8 cellular contexts compared by ENCODE assay signal in genomic region chr11:95923441-95923729, GRCh38. TPM values are rescaled to one million over a fixed set of nuclear protein-coding genes. Genes with fewer than 3 reads are reported as not detected.
DNase-seq lines count a peak whose midpoint lies in the region; ATAC-seq and TF ChIP-seq lines count a peak whose summit lies in the region.

No MANE protein-coding gene starts in this region.

- H3K4me1 ChIP-seq in cardiac muscle cell (ENCODE audit: low read depth) = peaks cover 6% of the 10 kb centered on the region
- H3K4me1 ChIP-seq in left lung = peaks cover 4 to 20% of the 10 kb centered on the region in 2 donors
- peaks cover 0 to 57% (median 5%) of the 10 kb centered on the region in 4 donors for H3K4me1 ChIP-seq in tibial nerve

- peak overlapping the region; percentile 91 for H3K4me3 Mint-ChIP-seq in activated naive CD8-positive, alpha-beta T cell treated with anti-CD3 and anti-CD28 coated beads, Interleukin-2, amount 10 ng/mL, durations not matched to agents 7 days and 5 days

- H3K27me3 ChIP-seq in cardiac muscle cell = no peaks in the 10 kb centered on the region
- no peaks in the 10 kb centered on the region for H3K27me3 ChIP-seq in left lung
- H3K27me3 ChIP-seq in tibial nerve = no peaks in the 10 kb centered on the region

- no peaks in the 10 kb centered on the region for H3K36me3 ChIP-seq in cardiac muscle cell
- H3K36me3 ChIP-seq in left lung = no peaks in the 10 kb centered on the region
- H3K36me3 ChIP-seq in tibial nerve = no peaks in the 10 kb centered on the region

- H3K27ac ChIP-seq in cardiac muscle cell (peak overlapping the region; percentile 80), left lung (peak overlapping the region; percentile 92 to 95), tibial nerve (peak overlapping the region; percentile 89 to 98 (median 94))

- WGBS in tibial nerve, 2 donors = 0% methylated on average over 7 of the region's 7 CpGs

- H3K4me3 ChIP-seq in cardiac muscle cell = peak overlapping the region; percentile 84
- peak overlapping the region; percentile 71 to 89 for H3K4me3 ChIP-seq in left lung
- H3K4me3 ChIP-seq in tibial nerve = peak overlapping the region; percentile 65 to 94 (median 72)

- peak in 1 of 2 donors; percentile 21 for DNase-seq in cardiac muscle cell (ENCODE audit: low read depth in 1 of 2, low spot score in 1 of 2)
- no peak for DNase-seq in Right ventricle myocardium superior
- no peak for DNase-seq in activated naive CD8-positive, alpha-beta T cell treated with anti-CD3 and anti-CD28 coated beads, Interleukin-2, amount 10 ng/mL, durations not matched to agents 7 days and 5 days
- no peak for DNase-seq in left lung
- DNase-seq in tibial nerve (ENCODE audit: low spot score in 2 of 2) = no peak
- DNase-seq in pons (ENCODE audit: low spot score) = no peak
- no peak for DNase-seq in hippocampal formation (lab: John Stamatoyannopoulos, UW)
- no peak for DNase-seq in GM10248 (ENCODE audit: extremely low spot score)

- POLR2A ChIA-PET in activated naive CD8-positive, alpha-beta T cell treated with anti-CD3 and anti-CD28 coated beads, Interleukin-2, amount 10 ng/mL, durations not matched to agents 7 days and 5 days (lab: Charles Lee) = no interaction called here
- POLR2A ChIA-PET in GM10248 (lab: Yijun Ruan, JAX) = interaction anchor here (0.6 kb wide), 1 partner anchor 692 kb away, joined by 3 read pairs; the partner anchor contains the start of gene SESN3

- CTCF ChIA-PET in GM10248 (lab: Yijun Ruan, JAX) = interaction anchor here (0.8 kb wide), 1 partner anchor 88 kb away, joined by 4 read pairs; no protein-coding TSS in a partner anchor

- no peak for TF ChIP-seq CTCF in cardiac muscle cell (IDR thresholded peaks at IDR 0.05; ENCODE audit: low read depth, low read length)
- TF ChIP-seq CTCF in left lung (IDR thresholded peaks at IDR 0.05) = no peak
- TF ChIP-seq CTCF in tibial nerve (IDR thresholded peaks at IDR 0.05) = no peak
- no peak for TF ChIP-seq CTCF in GM10248 (IDR thresholded peaks at IDR 0.05; ENCODE audit: control extremely low read depth, extremely low read depth, low read depth, missing control alignments)

- peaks cover 6% of the 10 kb centered on the region for H3K27me3 Mint-ChIP-seq in activated naive CD8-positive, alpha-beta T cell treated with anti-CD3 and anti-CD28 coated beads, Interleukin-2, amount 10 ng/mL, durations not matched to agents 7 days and 5 days

- peaks cover under 1% of the 10 kb centered on the region for H3K9me3 Mint-ChIP-seq in activated naive CD8-positive, alpha-beta T cell treated with anti-CD3 and anti-CD28 coated beads, Interleukin-2, amount 10 ng/mL, durations not matched to agents 7 days and 5 days

- H3K27ac Mint-ChIP-seq in activated naive CD8-positive, alpha-beta T cell treated with anti-CD3 and anti-CD28 coated beads, Interleukin-2, amount 10 ng/mL, durations not matched to agents 7 days and 5 days = peak overlapping the region; percentile 90

- ATAC-seq in Right ventricle myocardium superior (ENCODE audit: poor library complexity) = no peak
- no peak for ATAC-seq in activated naive CD8-positive, alpha-beta T cell treated with anti-CD3 and anti-CD28 coated beads, Interleukin-2, amount 10 ng/mL, durations not matched to agents 7 days and 5 days (ENCODE audit: low read depth)
- no peak for ATAC-seq in left lung

- peaks cover 23% of the 10 kb centered on the region for H3K4me1 Mint-ChIP-seq in activated naive CD8-positive, alpha-beta T cell treated with anti-CD3 and anti-CD28 coated beads, Interleukin-2, amount 10 ng/mL, durations not matched to agents 7 days and 5 days

- TF ChIP-seq POLR2A in tibial nerve (IDR thresholded peaks at IDR 0.05) = no peak

- intact Hi-C loops in Right ventricle myocardium superior (cut with DNase I) = no loop called here
- intact Hi-C loops in left lung (cut with DNase I) = no loop called here

- no peak for TF ChIP-seq EP300 in tibial nerve (IDR thresholded peaks at IDR 0.05)

- peaks cover 6% of the 10 kb centered on the region for H3K36me3 Mint-ChIP-seq in activated naive CD8-positive, alpha-beta T cell treated with anti-CD3 and anti-CD28 coated beads, Interleukin-2, amount 10 ng/mL, durations not matched to agents 7 days and 5 days

- H3K9me3 ChIP-seq in cardiac muscle cell (ENCODE audit: low read depth) (no peaks in the 10 kb centered on the region), left lung (no peaks in the 10 kb centered on the region), tibial nerve (no peaks in the 10 kb centered on the region)

RNA-seq across cellular contexts. Expression of gene MTMR2, which starts 0.5 kb away (rescaled TPM):
- total RNA-seq in cardiac muscle cell (14.9 and 15.0 TPM in 2 replicates), Right ventricle myocardium superior (16.2 TPM), left lung (10 to 100 TPM; 33.3 to 35.7 TPM), tibial nerve (10 to 100 TPM; 22.5 to 33.2 (median 27.5) TPM)
- 28.0 and 48.5 TPM in 2 replicates for polyA plus RNA-seq in cardiac muscle cell
- total RNA-seq in activated naive CD8-positive, alpha-beta T cell treated with anti-CD3 and anti-CD28 coated beads, Interleukin-2, amount 10 ng/mL, durations not matched to agents 7 days and 5 days = 10 to 100 TPM; 21.3 to 24.1 TPM
